1 cellular context compared by ENCODE assay signal in genomic region chr17:43940630-43941029, GRCh38.
TF ChIP-seq lines count a peak whose summit lies in the region.

No MANE protein-coding gene starts in this region.

TF ChIP-seq in GM12878, 131 proteins besides CTCF, POLR2A, EP300 and RAD21:
- peak; percentile 27; the same call in 1 of the 2 replicates for TF ChIP-seq SMC3 (IDR thresholded peaks at IDR 0.05; ENCODE audit: borderline replicate concordance, low read length)
- TF ChIP-seq SMARCA5 (IDR thresholded peaks at IDR 0.05) = no peak
